ENCODE assay signal across 7 cellular contexts in genomic region chr17:32444301-32445074, GRCh38. TPM values are rescaled to one million over a fixed set of nuclear protein-coding genes. Genes with fewer than 3 reads are reported as not detected.
DNase-seq lines count a peak whose midpoint lies in the region; ATAC-seq, FAIRE-seq and TF ChIP-seq lines count a peak whose summit lies in the region.

Gene PSMD11 (plus strand): TSS chr17:32444510. CDS start chr17:32444524, 14 bp downstream.

- H3K27me3 ChIP-seq in hepatocyte, result no peaks in the 10 kb centered on the region

- H3K36me3 ChIP-seq in hepatocyte (replicated peaks; ENCODE audit: insufficient read depth, low read depth), result no peaks in the 10 kb centered on the region

- H4K20me1 ChIP-seq in hepatocyte (ENCODE audit: insufficient read depth, poor library complexity, severe bottlenecking), result peaks cover 12% of the 10 kb centered on the region

- no peaks in the 10 kb centered on the region for H3K9me3 ChIP-seq in hepatocyte (ENCODE audit: low read depth)

- peak; percentile 97 for DNase-seq in GM18507 (ENCODE audit: extremely low spot score, insufficient read length, low read depth)
- peak; percentile 78 for DNase-seq in NCI-H2029 treated with DMSO at 0.1 percent for 48 hours (lab: John Stamatoyannopoulos, UW)
- DNase-seq in T1000 (lab: John Stamatoyannopoulos, UW), result peak; percentile 96
- peak; percentile 99 for DNase-seq in astrocyte of the hippocampus (ENCODE audit: low read depth, low spot score)
- peak; percentile 99 for DNase-seq in hepatocyte (ENCODE audit: low spot score)
- DNase-seq in retina, result peak; percentile 98

- H3K4me2 ChIP-seq in hepatocyte, result peak within 1 kb of the TSS; percentile 86

- FAIRE-seq in GM18507 (lab: Jason Lieb, UNC), result peak; percentile 88

- H3K27ac ChIP-seq in hepatocyte, result peak within 1 kb of the TSS; percentile 90

- TF ChIP-seq CTCF in hepatocyte (IDR thresholded peaks at IDR 0.05; ENCODE audit: poor library complexity), result no peak

- H3K4me1 ChIP-seq in hepatocyte (ENCODE audit: insufficient read depth), result peaks cover 13% of the 10 kb centered on the region

- peak within 1 kb of the TSS; percentile 70 for H3K4me3 ChIP-seq in hepatocyte

- peak within 1 kb of the TSS; percentile 85 for H2AFZ ChIP-seq in hepatocyte

- peaks cover 50% of the 10 kb centered on the region for H3K79me2 ChIP-seq in hepatocyte

- no peaks in the 10 kb centered on the region for H3K9me2 ChIP-seq in hepatocyte (replicated peaks; ENCODE audit: insufficient read depth)

- peak; percentile 96 for ATAC-seq in HG02981 (IDR thresholded peaks at IDR 0.05; ENCODE audit: unreplicated experiment)

- WGBS in hepatocyte (ENCODE audit: low lambda C conversion rate, missing lambda C conversion rate), result 1% methylated on average over 52 of the region's 74 CpGs

RNA-seq across cellular contexts. Expression of gene PSMD11, which starts in this region (rescaled TPM):
- total RNA-seq in hepatocyte, result 61.6 and 62.0 TPM in 2 replicates
- polyA plus RNA-seq in hepatocyte, result 141 and 145 TPM in 2 replicates

Comparison
In these comparisons a context has a peak if more than half of its experiments do, and no peak if none do; other contexts are left out.
1. Peak in every context shown above with its lines: DNase-seq, ATAC-seq, H3K4me3 ChIP-seq and H3K27ac ChIP-seq.